13 cellular contexts compared by ENCODE assay signal in the genomic region with DNA sequence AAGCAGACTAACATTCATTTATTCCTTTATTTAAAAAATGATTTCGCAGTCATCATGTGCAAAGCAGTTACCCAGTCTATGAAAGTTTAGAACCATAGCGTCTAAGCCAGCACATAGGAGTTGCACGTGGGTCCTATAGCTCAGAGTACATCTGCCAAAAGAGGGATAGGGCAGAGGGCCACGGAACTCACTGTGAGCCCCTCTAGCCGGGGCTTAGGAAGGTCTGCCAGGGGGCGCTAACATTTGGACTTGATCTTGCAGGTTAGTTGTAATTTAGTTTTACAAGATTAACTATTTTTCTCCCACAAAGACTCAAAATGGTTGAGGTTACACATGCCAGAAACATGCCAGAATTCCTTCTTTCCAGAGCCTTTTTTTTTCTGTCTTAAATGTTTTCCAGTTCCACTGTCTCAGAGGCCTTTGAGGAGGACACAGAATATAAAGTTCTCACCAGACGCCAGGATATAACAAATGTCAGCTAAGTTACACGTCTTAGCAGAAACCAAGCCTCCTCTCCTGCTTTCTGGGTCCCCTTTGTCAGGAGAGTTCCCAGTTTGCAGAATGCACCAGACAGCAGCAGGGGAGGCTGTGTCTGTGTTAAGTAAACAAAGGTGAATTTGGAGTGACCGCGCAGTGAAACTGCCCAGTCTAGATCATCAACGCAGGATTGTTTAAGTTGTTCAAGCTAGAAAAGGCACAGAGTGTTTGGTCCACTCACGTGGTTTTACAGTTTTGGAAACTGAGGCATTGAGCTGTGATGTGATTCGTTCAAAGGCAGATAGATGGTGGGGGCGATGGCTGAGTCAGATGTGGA.
DNase-seq lines count a peak whose midpoint lies in the region; TF ChIP-seq lines count a peak whose summit lies in the region.
"Had no signal": no experiment of that assay in that cellular context is flagged by ENCODE, and none has a peak within 500 bp of the region (broad histone marks: within the 10 kb centered on the region; RNA-seq: fewer than 3 reads in every experiment).

No MANE protein-coding gene starts in this region.

- H3K27me3 ChIP-seq in BJ (ENCODE audit: control insufficient read depth, insufficient read depth, low read length): no peaks in the 10 kb centered on the region
- H3K27me3 ChIP-seq in Loucy (ENCODE audit: insufficient read depth, low read length, poor library complexity, severe bottlenecking): no peaks in the 10 kb centered on the region
- H3K27me3 ChIP-seq in muscle layer of colon (ENCODE audit: control insufficient read depth in 1 of 2, insufficient read depth in 2 of 2, low read length in 2 of 2): no peaks in the 10 kb centered on the region
- no peaks in the 10 kb centered on the region for H3K27me3 ChIP-seq in stomach
- H3K27me3 ChIP-seq: neutrophil had no signal

- no peak overlapping the region for H3K4me3 ChIP-seq in BJ (ENCODE audit: low read depth, low read length)
- H3K4me3 ChIP-seq in Loucy (ENCODE audit: low read length, poor library complexity, severe bottlenecking): no peak overlapping the region
- H3K4me3 ChIP-seq in astrocyte of the spinal cord (ENCODE audit: low read depth, low read length): no peak overlapping the region
- H3K4me3 ChIP-seq in muscle layer of colon (ENCODE audit: low read depth in 1 of 2, low read length in 2 of 2): no peak overlapping the region
- no peak overlapping the region for H3K4me3 ChIP-seq in stomach

- H4K20me1 ChIP-seq in Loucy (ENCODE audit: insufficient read depth, low read length, poor library complexity, severe bottlenecking): no peaks in the 10 kb centered on the region

- no peak overlapping the region for H2AFZ ChIP-seq in Loucy (ENCODE audit: low read length)

- H3K27ac ChIP-seq in muscle layer of colon (ENCODE audit: low read depth, low read length): peak overlapping the region; percentile 7
- H3K27ac ChIP-seq in stomach: peak overlapping the region in 2 of 5 donors; percentile 12 to 52
- H3K27ac ChIP-seq: neutrophil had no signal

- H3K36me3 ChIP-seq in BJ (ENCODE audit: control insufficient read depth, insufficient read depth, low read length) (no peaks in the 10 kb centered on the region), Loucy (ENCODE audit: insufficient read depth, low read length) (peaks cover 5% of the 10 kb centered on the region; the same call in 1 of the 2 replicates), muscle layer of colon (ENCODE audit: insufficient read depth, low read length) (no peaks in the 10 kb centered on the region), stomach (no peaks in the 10 kb centered on the region)
- H3K36me3 ChIP-seq: neutrophil had no signal

- POLR2A ChIA-PET in BJ (lab: Charles Lee): no interaction called here

- H3K9me2 ChIP-seq in Loucy (replicated peaks; ENCODE audit: low read depth, low read length): no peaks in the 10 kb centered on the region

- DNase-seq in BJ (ENCODE audit: low read depth) (no peak), astrocyte of the spinal cord (ENCODE audit: low read depth, low spot score) (peak; percentile 21), NCI-H526 treated with DMSO at 0.1 percent for 48 hours (lab: John Stamatoyannopoulos, UW) (no peak), CD1c-positive myeloid dendritic cell (ENCODE audit: extremely low spot score) (no peak), stomach (no peak), cortex of kidney (lab: John Stamatoyannopoulos, UW) (no peak)
- DNase-seq: activated gamma-delta T cell, aorta, DMS79, OCI-M1 had no signal

- WGBS in stomach, 5 donors: 59 to 79% (median 73%) methylated on average over 14 of the region's 14 CpGs

- TF ChIP-seq EP300 in stomach (IDR thresholded peaks at IDR 0.05): no peak

- H3K4me1 ChIP-seq in Loucy (ENCODE audit: insufficient read depth, low read length, poor library complexity, severe bottlenecking) (no peaks in the 10 kb centered on the region), muscle layer of colon (ENCODE audit: insufficient read depth, low read length) (peaks cover 43% of the 10 kb centered on the region), stomach (peaks cover 15 to 71% (median 37%) of the 10 kb centered on the region in 4 donors)

- peaks cover 7% of the 10 kb centered on the region; the same call in 1 of the 2 replicates for H3K79me2 ChIP-seq in Loucy (ENCODE audit: insufficient read depth, low read length)

- in situ Hi-C loops in astrocyte of the spinal cord (cut with HindIII; ENCODE audit: low sequenced_read_pairs): no loop called here

- no peak for TF ChIP-seq POLR2A in stomach (IDR thresholded peaks at IDR 0.05)

- H3K9me3 ChIP-seq in Loucy (ENCODE audit: insufficient read depth, low read depth, low read length): no peaks in the 10 kb centered on the region
- H3K9me3 ChIP-seq in muscle layer of colon (ENCODE audit: low read length): no peaks in the 10 kb centered on the region
- no peaks in the 10 kb centered on the region for H3K9me3 ChIP-seq in stomach
- H3K9me3 ChIP-seq: neutrophil had no signal

- TF ChIP-seq CTCF in BJ (IDR thresholded peaks at IDR 0.05; ENCODE audit: insufficient read depth, low read depth, low read length): peak; percentile 18; the same call in 1 of the 2 replicates
- TF ChIP-seq CTCF in Loucy (conservative IDR thresholded peaks at IDR 0.05; ENCODE audit: low read length): peak; percentile 38
- TF ChIP-seq CTCF in astrocyte of the spinal cord (IDR thresholded peaks at IDR 0.05; ENCODE audit: low read depth, low read length): peak; percentile 9
- TF ChIP-seq CTCF in stomach (IDR thresholded peaks at IDR 0.05): no peak

- CTCF ChIA-PET in BJ (lab: Yijun Ruan, JAX): interaction anchor here (1.0 to 1.7 kb wide), 4 partner anchors 12 to 50 kb away, joined by 3 to 7 read pairs (median 4); no protein-coding TSS in a partner anchor

- H3K4me2 ChIP-seq in Loucy (ENCODE audit: low read depth, low read length, poor library complexity, severe bottlenecking): no peak overlapping the region

- H3F3A ChIP-seq in Loucy (ENCODE audit: low read depth): no peaks in the 10 kb centered on the region

- H3K9ac ChIP-seq in Loucy (ENCODE audit: low read depth, low read length, poor library complexity, severe bottlenecking) (no peak overlapping the region), muscle layer of colon (ENCODE audit: low read length) (no peak overlapping the region)

- intact Hi-C loops in stomach (cut with DNase I; ENCODE audit: low total_unique reads): no loop called here

Comparison
In these comparisons a context has a peak if more than half of its experiments do, and no peak if none do; other contexts are left out.
1. CTCF ChIP-seq: peak in BJ (single experiment), Loucy (single experiment) and astrocyte of the spinal cord (single experiment); none in stomach (0 of 7).